ENCODE assay signal across 9 cellular contexts in the genomic region with DNA sequence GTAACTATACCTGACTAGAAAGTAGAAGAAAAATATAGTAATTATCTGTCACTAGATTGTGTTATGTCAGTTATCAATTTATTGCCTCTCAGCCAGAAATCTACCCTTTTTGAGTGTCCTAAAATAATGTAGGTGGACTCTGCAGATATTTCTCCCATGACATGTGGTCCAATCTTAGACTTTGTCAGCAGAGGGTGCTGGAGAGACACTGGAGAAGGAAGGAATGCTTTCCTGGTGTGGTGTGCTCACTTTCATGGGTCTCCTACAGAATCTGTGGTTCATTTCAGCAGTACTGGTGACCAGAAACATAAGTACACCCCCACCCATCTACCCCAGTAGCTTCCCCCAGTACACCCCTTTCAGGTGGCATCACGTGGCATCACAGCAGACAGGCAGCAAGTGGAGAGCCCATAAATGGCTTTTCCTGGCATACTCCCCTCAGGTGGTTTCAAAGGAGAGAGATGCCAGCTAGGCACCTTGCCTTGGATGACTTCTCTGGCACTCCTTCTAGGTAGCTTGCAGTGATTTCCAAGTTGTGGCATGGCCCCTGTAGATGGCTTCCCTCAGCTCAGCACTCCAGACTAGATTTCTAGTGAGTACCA.
DNase-seq lines count a peak whose midpoint lies in the region; TF ChIP-seq lines count a peak whose summit lies in the region.
"Had no signal": no experiment of that assay in that cellular context is flagged by ENCODE, and none has a peak within 500 bp of the region (broad histone marks: within the 10 kb centered on the region; RNA-seq: fewer than 3 reads in every experiment).

No MANE protein-coding gene starts in this region.

- H3K27ac ChIP-seq in H9 (ENCODE audit: insufficient read length, low read depth, low read length) (no peak overlapping the region), iPS DF 6.9 (ENCODE audit: low read length) (no peak overlapping the region)
- H3K27ac ChIP-seq: thoracic aorta had no signal

- no CpG with 5 or more reads among the region's 1 CpG for WGBS in H9 (ENCODE audit: extremely low coverage, insufficient read length, low lambda C conversion rate)
- no CpG with 5 or more reads among the region's 1 CpG for WGBS in iPS DF 6.9 (ENCODE audit: insufficient coverage, insufficient read length)

- H2AFZ ChIP-seq in H9 (ENCODE audit: low read length), result no peak overlapping the region

- H4K5ac ChIP-seq in H9 (ENCODE audit: insufficient read length, low read depth, low read length), result no peak overlapping the region

- H3K9me3 ChIP-seq in BE2C, result no peaks in the 10 kb centered on the region
- H3K9me3 ChIP-seq in H9 (ENCODE audit: control insufficient read depth, low read depth, low read length), result no peaks in the 10 kb centered on the region
- no peaks in the 10 kb centered on the region for H3K9me3 ChIP-seq in iPS DF 6.9 (ENCODE audit: control insufficient read depth, insufficient read depth, low read length)
- H3K9me3 ChIP-seq: thoracic aorta had no signal

- no peak overlapping the region for H3K4me3 Mint-ChIP-seq in H9
- H3K4me3 Mint-ChIP-seq in activated T-helper 1 cell treated with anti-CD3 and anti-CD28 coated beads, Interleukin-12 subunit alpha, Interleukin-12 subunit beta, Interleukin-2, Interleukin-4 antibody, amounts not matched to agents 30 ng/mL and 10 ng/mL and 1 ng/mL, durations not matched to agents 14 hours and 24 hours and 36 hours, result no peak overlapping the region

- no peaks in the 10 kb centered on the region for H3K27me3 ChIP-seq in BE2C
- H3K27me3 ChIP-seq in H9 (ENCODE audit: insufficient read depth, low read length), result no peaks in the 10 kb centered on the region
- H3K27me3 ChIP-seq in iPS DF 6.9 (ENCODE audit: control insufficient read depth, insufficient read depth, low read length), result no peaks in the 10 kb centered on the region

- no peak overlapping the region for H3K4me2 ChIP-seq in H9 (ENCODE audit: insufficient read depth, insufficient read length, low read length)

- H3K4me1 ChIP-seq in BE2C (no peaks in the 10 kb centered on the region), H9 (ENCODE audit: insufficient read depth, low read length) (no peaks in the 10 kb centered on the region), iPS DF 6.9 (ENCODE audit: control insufficient read depth, insufficient read depth, low read length) (no peaks in the 10 kb centered on the region)

- peak; percentile 64 for TF ChIP-seq CTCF in BE2C (IDR thresholded peaks at IDR 0.05; ENCODE audit: low read depth, low read length)
- TF ChIP-seq CTCF in H9 (conservative IDR thresholded peaks at IDR 0.05), result peak; percentile 74

- H3K4ac ChIP-seq in H9 (ENCODE audit: low read depth, low read length), result no peak overlapping the region

- no peak overlapping the region for H2BK12ac ChIP-seq in H9 (ENCODE audit: insufficient read length, low read depth, low read length)

- intact Hi-C loops in activated T-helper 1 cell treated with anti-CD3 and anti-CD28 coated beads, Interleukin-12 subunit alpha, Interleukin-12 subunit beta, Interleukin-2, Interleukin-4 antibody, amounts not matched to agents 30 ng/mL and 10 ng/mL and 1 ng/mL, durations not matched to agents 14 hours and 24 hours and 36 hours (cut with micrococcal nuclease), result loop anchor here (1.0 kb wide), 1 partner anchor 353 kb away; no protein-coding TSS in a partner anchor

- no peaks in the 10 kb centered on the region for H3K23me2 ChIP-seq in H9 (ENCODE audit: insufficient read length, low read depth, low read length, poor library complexity, severe bottlenecking)

- H3K23ac ChIP-seq in H9 (ENCODE audit: insufficient read length, low read depth, low read length), result no peak overlapping the region

- H2BK15ac ChIP-seq in H9 (ENCODE audit: low read depth, low read length), result no peak overlapping the region

- no peak overlapping the region for H4K91ac ChIP-seq in H9 (ENCODE audit: insufficient read length, low read depth, low read length)

- H2BK20ac ChIP-seq in H9 (ENCODE audit: low read depth, low read length, poor library complexity, severe bottlenecking), result no peak overlapping the region

- no peak overlapping the region for H3K9ac ChIP-seq in H9 (ENCODE audit: extremely low read depth, insufficient read length, low read length)

- H3K56ac ChIP-seq in H9 (ENCODE audit: insufficient read length, low read depth, low read length), result no peak overlapping the region

- H3K27me3 Mint-ChIP-seq in H9 (ENCODE audit: low read depth), result no peaks in the 10 kb centered on the region
- H3K27me3 Mint-ChIP-seq in activated T-helper 1 cell treated with anti-CD3 and anti-CD28 coated beads, Interleukin-12 subunit alpha, Interleukin-12 subunit beta, Interleukin-2, Interleukin-4 antibody, amounts not matched to agents 30 ng/mL and 10 ng/mL and 1 ng/mL, durations not matched to agents 14 hours and 24 hours and 36 hours (ENCODE audit: insufficient read depth), result peaks cover 6% of the 10 kb centered on the region

- no peak overlapping the region for H3K27ac Mint-ChIP-seq in H9
- no peak overlapping the region for H3K27ac Mint-ChIP-seq in activated T-helper 1 cell treated with anti-CD3 and anti-CD28 coated beads, Interleukin-12 subunit alpha, Interleukin-12 subunit beta, Interleukin-2, Interleukin-4 antibody, amounts not matched to agents 30 ng/mL and 10 ng/mL and 1 ng/mL, durations not matched to agents 14 hours and 24 hours and 36 hours

- no peak overlapping the region for H2AK5ac ChIP-seq in H9 (ENCODE audit: insufficient read length, low read length)

- no peaks in the 10 kb centered on the region for H3K79me2 ChIP-seq in H9 (ENCODE audit: insufficient read depth, low read length)

- H4K8ac ChIP-seq in H9 (replicated peaks; ENCODE audit: insufficient read length, low read depth, low read length), result no peak overlapping the region

- no peak overlapping the region for H3K4me3 ChIP-seq in BE2C (ENCODE audit: low read depth, low read length)
- no peak overlapping the region for H3K4me3 ChIP-seq in iPS DF 6.9 (ENCODE audit: low read length)
- H3K4me3 ChIP-seq: thoracic aorta had no signal

- DNase-seq in BE2C (peak; percentile 12), H9 (peak; percentile 42), SK-N-DZ (ENCODE audit: low spot score) (peak; percentile 32), iPS DF 6.9 (ENCODE audit: low read depth, low spot score) (peak; percentile 20), ecto neural progenitor cell (ENCODE audit: low spot score) (no peak), NCI-H510A (lab: John Stamatoyannopoulos, UW) (no peak), NCI-H187 (lab: John Stamatoyannopoulos, UW) (no peak)
- no peak for DNase-seq in activated T-helper 1 cell treated with anti-CD3 and anti-CD28 coated beads, Interleukin-12 subunit alpha, Interleukin-12 subunit beta, Interleukin-2, Interleukin-4 antibody, amounts not matched to agents 30 ng/mL and 10 ng/mL and 1 ng/mL, durations not matched to agents 14 hours and 24 hours and 36 hours (ENCODE audit: low spot score)

- H3K18ac ChIP-seq in H9 (ENCODE audit: insufficient read length, low read depth, low read length), result no peak overlapping the region

- no peaks in the 10 kb centered on the region for H3K79me1 ChIP-seq in H9 (ENCODE audit: insufficient read depth, low read depth, low read length, poor library complexity, severe bottlenecking)

- H3K36me3 Mint-ChIP-seq in H9 (ENCODE audit: insufficient read depth in 1 of 3, low read depth in 3 of 3), result no peaks in the 10 kb centered on the region
- no peaks in the 10 kb centered on the region for H3K36me3 Mint-ChIP-seq in activated T-helper 1 cell treated with anti-CD3 and anti-CD28 coated beads, Interleukin-12 subunit alpha, Interleukin-12 subunit beta, Interleukin-2, Interleukin-4 antibody, amounts not matched to agents 30 ng/mL and 10 ng/mL and 1 ng/mL, durations not matched to agents 14 hours and 24 hours and 36 hours (ENCODE audit: low read depth)

- no peak overlapping the region for H2BK5ac ChIP-seq in H9 (ENCODE audit: insufficient read length, low read length)

- H3K14ac ChIP-seq in H9 (ENCODE audit: insufficient read depth, low read length), result no peak overlapping the region

- no peaks in the 10 kb centered on the region for H3K36me3 ChIP-seq in BE2C
- H3K36me3 ChIP-seq in iPS DF 6.9 (ENCODE audit: control insufficient read depth, insufficient read depth, low read length), result no peaks in the 10 kb centered on the region
- H3K36me3 ChIP-seq: thoracic aorta had no signal

- H2BK120ac ChIP-seq in H9 (ENCODE audit: low read depth, low read length, poor library complexity, severe bottlenecking), result no peak overlapping the region

- no peak overlapping the region for H3T11ph ChIP-seq in H9 (ENCODE audit: low read length)

- H3K9me3 Mint-ChIP-seq in H9, result no peaks in the 10 kb centered on the region
- no peaks in the 10 kb centered on the region for H3K9me3 Mint-ChIP-seq in activated T-helper 1 cell treated with anti-CD3 and anti-CD28 coated beads, Interleukin-12 subunit alpha, Interleukin-12 subunit beta, Interleukin-2, Interleukin-4 antibody, amounts not matched to agents 30 ng/mL and 10 ng/mL and 1 ng/mL, durations not matched to agents 14 hours and 24 hours and 36 hours

- peaks cover 2 to 3% of the 10 kb centered on the region in 2 experiments; a peak in 2 of 4 replicates for H3K4me1 Mint-ChIP-seq in H9
- H3K4me1 Mint-ChIP-seq in activated T-helper 1 cell treated with anti-CD3 and anti-CD28 coated beads, Interleukin-12 subunit alpha, Interleukin-12 subunit beta, Interleukin-2, Interleukin-4 antibody, amounts not matched to agents 30 ng/mL and 10 ng/mL and 1 ng/mL, durations not matched to agents 14 hours and 24 hours and 36 hours (ENCODE audit: low read depth), result no peaks in the 10 kb centered on the region

- H4K20me1 ChIP-seq in H9 (ENCODE audit: control insufficient read depth, insufficient read depth, insufficient read length), result no peaks in the 10 kb centered on the region

Comparison
In these comparisons a context has a peak if more than half of its experiments do, and no peak if none do; other contexts are left out.
1. DNase-seq: peak in BE2C (single experiment), H9 (single experiment), SK-N-DZ (single experiment) and iPS DF 6.9 (single experiment); none in ecto neural progenitor cell (single experiment), NCI-H510A (single experiment), NCI-H187 (0 of 2) and activated T-helper 1 cell treated with anti-CD3 and anti-CD28 coated beads, Interleukin-12 subunit alpha, Interleukin-12 subunit beta, Interleukin-2, Interleukin-4 antibody, amounts not matched to agents 30 ng/mL and 10 ng/mL and 1 ng/mL, durations not matched to agents 14 hours and 24 hours and 36 hours (single experiment).